17 cellular contexts compared by ENCODE assay signal in genomic region chr11:58968251-58968711, GRCh38. TPM values are rescaled to one million over a fixed set of nuclear protein-coding genes. Genes with fewer than 3 reads are reported as not detected.
DNase-seq lines count a peak whose midpoint lies in the region; ATAC-seq, FAIRE-seq and TF ChIP-seq lines count a peak whose summit lies in the region.
"Had no signal": no experiment of that assay in that cellular context is flagged by ENCODE, and none has a peak within 500 bp of the region (broad histone marks: within the 10 kb centered on the region; RNA-seq: fewer than 3 reads in every experiment).

No MANE protein-coding gene starts in this region.

- H3K4me1 ChIP-seq in H1 (replicated peaks in 1 of 4; ENCODE audit: control insufficient read depth in 3 of 4, insufficient read depth in 4 of 4, low read length in 3 of 4), result peaks cover 0 to 2% (median 0%) of the 10 kb centered on the region in 4 experiments; a peak in 1 of 7 replicates
- H3K4me1 ChIP-seq in neural progenitor cell, result peaks cover 15% of the 10 kb centered on the region
- peaks cover 3% of the 10 kb centered on the region for H3K4me1 ChIP-seq in mesenchymal stem cell (ENCODE audit: control insufficient read depth, insufficient read depth, low read depth, low read length)
- H3K4me1 ChIP-seq: vagina had no signal

- peaks cover 67% of the 10 kb centered on the region for H3K27me3 Mint-ChIP-seq in Calu3 (ENCODE audit: unreplicated experiment)
- peaks cover 3% of the 10 kb centered on the region for H3K27me3 Mint-ChIP-seq in neural progenitor cell (ENCODE audit: insufficient read depth, low read depth)

- H3K36me3 ChIP-seq in H1 (ENCODE audit: control insufficient read depth in 2 of 4, insufficient read depth in 4 of 4, low read length in 3 of 4) (no peaks in the 10 kb centered on the region), neural progenitor cell (no peaks in the 10 kb centered on the region), mesenchymal stem cell (ENCODE audit: control insufficient read depth in 1 of 2, insufficient read depth in 2 of 2, low read depth in 1 of 2, low read length in 2 of 2) (no peaks in the 10 kb centered on the region)
- H3K36me3 ChIP-seq: vagina had no signal

- H3K9ac ChIP-seq in H1 (replicated peaks in 1 of 4; ENCODE audit: extremely low read depth in 1 of 4, low read depth in 3 of 4, low read length in 3 of 4) (no peak overlapping the region), neural progenitor cell (no peak overlapping the region), mesenchymal stem cell (ENCODE audit: low read length) (no peak overlapping the region)

- H3K27me3 ChIP-seq in H1 (replicated peaks in 1 of 4; ENCODE audit: control insufficient read depth in 3 of 4, extremely low read depth in 1 of 4, insufficient read depth in 3 of 4, low read length in 3 of 4) (peaks cover 0 to 16% (median 11%) of the 10 kb centered on the region in 4 experiments; a peak in 6 of 7 replicates), neural progenitor cell (peaks cover 30% of the 10 kb centered on the region), mesenchymal stem cell (ENCODE audit: control insufficient read depth in 1 of 2, insufficient read depth in 1 of 2, low read length in 2 of 2) (peaks cover 7 to 15% of the 10 kb centered on the region in 2 experiments)
- H3K27me3 ChIP-seq: vagina had no signal

- H3K4me1 Mint-ChIP-seq in Calu3 (ENCODE audit: low read depth, unreplicated experiment), result no peaks in the 10 kb centered on the region
- peaks cover 10% of the 10 kb centered on the region for H3K4me1 Mint-ChIP-seq in neural progenitor cell

- H2BK20ac ChIP-seq in H1 (ENCODE audit: low read length), result no peak overlapping the region

- H2BK15ac ChIP-seq in H1 (ENCODE audit: low read length) (no peak overlapping the region), mesenchymal stem cell (ENCODE audit: low read depth, poor library complexity, severe bottlenecking) (no peak overlapping the region)

- BruUV-seq in Calu3 (replicated peaks; lab: Mats Ljungman, UMichigan), result no TSS peak

- H4K8ac ChIP-seq in H1 (ENCODE audit: extremely low read depth, insufficient read depth, low read length) (no peak overlapping the region), mesenchymal stem cell (ENCODE audit: low read length) (no peak overlapping the region)

- H3K79me2 ChIP-seq in H1 (ENCODE audit: control insufficient read depth in 1 of 2, insufficient read depth in 2 of 2, low read length in 2 of 2) (no peaks in the 10 kb centered on the region), neural progenitor cell (ENCODE audit: low read depth) (no peaks in the 10 kb centered on the region)

- H2BK5ac ChIP-seq in H1 (ENCODE audit: low read depth, low read length) (no peak overlapping the region), mesenchymal stem cell (ENCODE audit: low read depth, low read length, poor library complexity, severe bottlenecking) (no peak overlapping the region)

- no peaks in the 10 kb centered on the region; the same call in 1 of the 2 replicates for H3K23me2 ChIP-seq in H1 (ENCODE audit: low read depth, low read length)

- no peak for TF ChIP-seq RAD21 in H1 (IDR thresholded peaks at IDR 0.05 in 1 of 2, conservative IDR thresholded peaks at IDR 0.05 in 1 of 2; ENCODE audit: low read depth in 2 of 2, low read length in 2 of 2)

- H3K4me3 Mint-ChIP-seq in Calu3 (ENCODE audit: low read depth, unreplicated experiment), result no peak overlapping the region
- no peak overlapping the region for H3K4me3 Mint-ChIP-seq in neural progenitor cell

- H3K27ac Mint-ChIP-seq in Calu3 (ENCODE audit: unreplicated experiment), result no peak overlapping the region
- H3K27ac Mint-ChIP-seq in neural progenitor cell, result no peak overlapping the region

- CTCF ChIA-PET in Calu3 (lab: Charles Lee), result interaction anchor here (0.7 kb wide), 1 partner anchor 561 kb away, joined by 4 read pairs; no protein-coding TSS in a partner anchor
- CTCF ChIA-PET in H1 (lab: Charles Lee; ENCODE audit: partially characterized antibody), result interaction anchor here (1.0 kb wide), 2 partner anchors 87 to 90 kb away, joined by 3 read pairs; no protein-coding TSS in a partner anchor

- H3K79me1 ChIP-seq in H1 (ENCODE audit: low read depth, low read length) (no peaks in the 10 kb centered on the region), mesenchymal stem cell (replicated peaks; ENCODE audit: low read length, poor library complexity, severe bottlenecking) (no peaks in the 10 kb centered on the region)

- H4K5ac ChIP-seq in H1 (ENCODE audit: insufficient read length, low read depth, low read length), result no peak overlapping the region

- intact Hi-C loops in Calu3 (cut with micrococcal nuclease; ENCODE audit: unreplicated experiment), result no loop called here

- H3K36me3 Mint-ChIP-seq in Calu3 (ENCODE audit: insufficient read depth, unreplicated experiment), result no peaks in the 10 kb centered on the region
- no peaks in the 10 kb centered on the region for H3K36me3 Mint-ChIP-seq in neural progenitor cell

- POLR2A ChIA-PET in H1 (lab: Charles Lee; ENCODE audit: partially characterized antibody), result no interaction called here

- peaks cover 9% of the 10 kb centered on the region in 2 experiments; a peak in 3 of 4 replicates for H3K9me3 ChIP-seq in H1 (ENCODE audit: insufficient read depth in 2 of 2, low read depth in 1 of 2, low read length in 1 of 2)
- no peaks in the 10 kb centered on the region for H3K9me3 ChIP-seq in neural progenitor cell (ENCODE audit: low read depth)
- no peaks in the 10 kb centered on the region for H3K9me3 ChIP-seq in mesenchymal stem cell (ENCODE audit: control insufficient read depth, low read length)
- H3K9me3 ChIP-seq: vagina had no signal

- H4K91ac ChIP-seq in H1 (replicated peaks; ENCODE audit: insufficient read length, low read length) (no peak overlapping the region), mesenchymal stem cell (ENCODE audit: low read length) (no peak overlapping the region)

- peaks cover 6% of the 10 kb centered on the region for H3F3A ChIP-seq in neural progenitor cell (ENCODE audit: low read depth)

- peaks cover 2% of the 10 kb centered on the region for H3K9me3 Mint-ChIP-seq in Calu3 (ENCODE audit: low read depth, unreplicated experiment)
- peaks cover 4% of the 10 kb centered on the region for H3K9me3 Mint-ChIP-seq in neural progenitor cell

- no peak overlapping the region for H3K56ac ChIP-seq in H1 (replicated peaks; ENCODE audit: insufficient read length, low read depth, low read length)

- H2AK5ac ChIP-seq in H1 (ENCODE audit: low read depth, low read length) (no peak overlapping the region), mesenchymal stem cell (ENCODE audit: low read length, severe bottlenecking) (no peak overlapping the region)

- H3K27ac ChIP-seq in H1 (ENCODE audit: low read depth, low read length), result no peak overlapping the region
- no peak overlapping the region for H3K27ac ChIP-seq in neural progenitor cell
- H3K27ac ChIP-seq in mesenchymal stem cell (ENCODE audit: low read length, poor library complexity, severe bottlenecking), result no peak overlapping the region
- H3K27ac ChIP-seq: vagina had no signal

- FAIRE-seq in H1 (lab: Jason Lieb, UNC), result no peak
- FAIRE-seq: GM19239 had no signal

- H4K20me1 ChIP-seq in H1 (replicated peaks in 1 of 2; ENCODE audit: control insufficient read depth in 1 of 2, insufficient read depth in 2 of 2, low read length in 2 of 2) (no peaks in the 10 kb centered on the region), neural progenitor cell (ENCODE audit: low read depth) (no peaks in the 10 kb centered on the region)

- TF ChIP-seq CTCF in Calu3 (IDR thresholded peaks at IDR 0.05; ENCODE audit: unreplicated experiment) (no peak), H1 (IDR thresholded peaks at IDR 0.05; ENCODE audit: control extremely low read depth in 1 of 3, insufficient read depth in 1 of 3, low read depth in 1 of 3, low read length in 3 of 3) (no peak), neural progenitor cell (IDR thresholded peaks at IDR 0.05) (no peak)

- ATAC-seq in HG03521 (IDR thresholded peaks at IDR 0.05; ENCODE audit: unreplicated experiment), result no peak
- ATAC-seq: activated CD4-positive, CD25-positive, alpha-beta regulatory T cell treated with anti-CD3 and anti-CD28 coated beads, Interleukin-2, amount 50 U/mL, for 24 hours had no signal

- TF ChIP-seq POLR2A in H1 (IDR thresholded peaks at IDR 0.05; ENCODE audit: control extremely low read depth in 1 of 2, low read depth in 2 of 2, low read length in 2 of 2), result no peak

- H3K4me3 ChIP-seq in H1 (ENCODE audit: extremely low read depth in 1 of 4, insufficient read depth in 2 of 4, low read depth in 3 of 4, low read length in 4 of 4) (peak overlapping the region in 2 of 4 experiments; percentile 18; a peak in 3 of 8 replicates), neural progenitor cell (peak overlapping the region; percentile 16), mesenchymal stem cell (ENCODE audit: insufficient read depth in 1 of 2, low read depth in 1 of 2, low read length in 2 of 2) (peak overlapping the region in 1 of 2 experiments; percentile 54)
- H3K4me3 ChIP-seq: vagina had no signal

- H3K4me2 ChIP-seq in H1 (ENCODE audit: insufficient read depth in 1 of 2, low read depth in 2 of 2, low read length in 2 of 2) (peak overlapping the region; percentile 49 to 63; a peak in 3 of 4 replicates), neural progenitor cell (peak overlapping the region; percentile 62), mesenchymal stem cell (ENCODE audit: low read length, poor library complexity, severe bottlenecking) (no peak overlapping the region)

- no peak overlapping the region for H3K4ac ChIP-seq in H1 (replicated peaks; ENCODE audit: insufficient read length, low read depth, low read length)
- no peak overlapping the region for H3K4ac ChIP-seq in mesenchymal stem cell (ENCODE audit: low read depth in 1 of 2, low read length in 2 of 2)

- H3K14ac ChIP-seq in H1 (ENCODE audit: insufficient read length) (no peak overlapping the region), mesenchymal stem cell (ENCODE audit: low read length in 2 of 2) (no peak overlapping the region)

- H2AFZ ChIP-seq in H1 (ENCODE audit: low read length), result no peak overlapping the region
- peak overlapping the region; percentile 44 for H2AFZ ChIP-seq in neural progenitor cell (replicated peaks)
- H2AFZ ChIP-seq in mesenchymal stem cell (ENCODE audit: low read depth, low read length), result no peak overlapping the region

- H3K23ac ChIP-seq in H1 (ENCODE audit: insufficient read length), result no peak overlapping the region
- no peak overlapping the region for H3K23ac ChIP-seq in mesenchymal stem cell (ENCODE audit: low read length in 2 of 2)

- peak overlapping the region; percentile 55; the same call in 1 of the 2 replicates for H2BK12ac ChIP-seq in H1 (ENCODE audit: low read depth, low read length)
- no peak overlapping the region for H2BK12ac ChIP-seq in mesenchymal stem cell (ENCODE audit: low read length in 2 of 2)

- WGBS in H1 (ENCODE audit: extremely low coverage in 1 of 2, insufficient coverage in 1 of 2, insufficient read length in 1 of 2, insufficient replicate concordance in 2 of 2, low coverage in 1 of 2, low lambda C conversion rate in 2 of 2, missing lambda C conversion rate in 1 of 2), 2 experiments, result 77% methylated on average over 26 of the region's 26 CpGs; no CpG with 5 or more reads in 1 of the 2 experiments
- 90% methylated on average over 26 of the region's 26 CpGs for WGBS in mesenchymal stem cell

- H3K18ac ChIP-seq in H1 (ENCODE audit: extremely low read depth, low read length) (no peak overlapping the region), mesenchymal stem cell (ENCODE audit: low read depth in 1 of 2, low read length in 2 of 2) (no peak overlapping the region)

- DNase-seq in Calu3, result peak; percentile 33
- DNase-seq in NCI-H2227 treated with DMSO at 0.1 percent for 48 hours (lab: John Stamatoyannopoulos, UW), result peak; percentile 13
- DNase-seq in H1 (ENCODE audit: low read depth in 1 of 2, low spot score in 2 of 2), result no peak
- peak; percentile 70 for DNase-seq in neural progenitor cell (ENCODE audit: low spot score)
- DNase-seq in mesenchymal stem cell, result no peak
- no peak for DNase-seq in SKM-1 (lab: John Stamatoyannopoulos, UW; ENCODE audit: unreplicated experiment)
- DNase-seq in activated CD4-positive, alpha-beta T cell treated with anti-CD3 and anti-CD28 coated beads, Interleukin-2, amount 50 U/mL, for 48 hours, result no peak
- DNase-seq: KG1; NCI-H2081 treated with DMSO at 0.1 percent for 48 hours; stimulated activated CD4-positive, alpha-beta T cell treated with anti-CD3 and anti-CD28 coated beads, Interleukin-4, amount 100 ng/mL, for 4 hours; stimulated activated naive CD4-positive, alpha-beta T cell treated with Interleukin-2 at 50 U/mL for 16 hours; SW 1271 had no signal

- TF ChIP-seq EP300 in H1 (IDR thresholded peaks at IDR 0.05; ENCODE audit: borderline replicate concordance in 1 of 2, low read depth in 2 of 2, low read length in 2 of 2), result no peak

- H2BK120ac ChIP-seq in H1 (replicated peaks; ENCODE audit: low read depth, low read length), result no peak overlapping the region
- no peak overlapping the region for H2BK120ac ChIP-seq in mesenchymal stem cell (ENCODE audit: low read depth, low read length)

RNA-seq across cellular contexts. Expression of gene GLYATL1, which starts 29.0 kb away (rescaled TPM):
- not detected in 2 replicates for total RNA-seq in Calu3 (2022)
- 10.7 and 11.5 TPM in 2 replicates for total RNA-seq in H1 (2021; fragmentation: NEBNext Ultra II Directional; extraction: Animal tissue kit (Norgen Biotek cat#: 25700))
- polyA plus RNA-seq in H1 (2011; rRNA removed), result 5.2 and 8.6 TPM in 2 replicates
- polyA plus RNA-seq in H1 (2011; cell fraction: cytosol; rRNA removed), result 12.8 TPM
- polyA plus RNA-seq in H1 (2011; cell fraction: nucleus; rRNA removed), result 5.0 TPM
- 10.5 to 17.3 TPM (median 11.4 TPM) in 4 replicates for polyA plus RNA-seq in H1 (2012, experiment 1 of 2)
- 2.5 TPM for polyA plus RNA-seq in H1 (2012, experiment 2 of 2)
- 7.4 TPM for polyA plus RNA-seq in H1 (2013, experiment 1 of 2)
- polyA plus RNA-seq in H1 (2013, experiment 2 of 2), result 8.1 TPM
- 16.0 and 17.7 TPM in 2 replicates for polyA minus RNA-seq in H1 (2011; rRNA and poly(A)+ RNA removed)
- polyA minus RNA-seq in H1 (2011; cell fraction: cytosol; rRNA and poly(A)+ RNA removed), result 6.9 TPM
- 13.4 TPM for polyA minus RNA-seq in H1 (2011; cell fraction: nucleus; rRNA and poly(A)+ RNA removed)
- total RNA-seq in neural progenitor cell (ENCODE audit: low replicate concordance), result 9.1 and 10.9 TPM in 2 replicates
- not detected for polyA plus RNA-seq in mesenchymal stem cell (2013, experiment 1 of 2)
- 0.04 TPM for polyA plus RNA-seq in mesenchymal stem cell (2013, experiment 2 of 2)
- total RNA-seq: fibroblast of villous mesenchyme, vagina had no signal

Comparison
In these comparisons a context has a peak if more than half of its experiments do, and no peak if none do; other contexts are left out.
1. DNase-seq: peak in Calu3 (single experiment), NCI-H2227 treated with DMSO at 0.1 percent for 48 hours (single experiment) and neural progenitor cell (single experiment); none in H1 (0 of 2), mesenchymal stem cell (single experiment), SKM-1 (single experiment) and activated CD4-positive, alpha-beta T cell treated with anti-CD3 and anti-CD28 coated beads, Interleukin-2, amount 50 U/mL, for 48 hours (0 of 2).